In genomic region chr10:104802941-104803340, GRCh38 we compare ENCODE assay signal across 26 cellular contexts.
"Had no signal": no experiment of that assay in that cellular context is flagged by ENCODE, and none has a peak within 500 bp of the region (broad histone marks: within the 10 kb centered on the region; RNA-seq: fewer than 3 reads in every experiment).

No MANE protein-coding gene starts in this region.

- ATAC-seq: activated CD4-positive, alpha-beta T cell treated with anti-CD3 and anti-CD28 coated beads for 36 hours; activated CD8-positive, alpha-beta memory T cell treated with anti-CD3 and anti-CD28 coated beads, Interleukin-2, amount 10 ng/mL, durations not matched to agents 7 days and 5 days; activated CD8-positive, alpha-beta T cell treated with anti-CD3 and anti-CD28 coated beads, Interleukin-2, amount 10 ng/mL, durations not matched to agents 7 days and 5 days; esophagus mucosa had no signal

- H3K9me3 Mint-ChIP-seq: activated CD4-positive, alpha-beta T cell treated with anti-CD3 and anti-CD28 coated beads, Interleukin-2, amount 10 ng/mL, durations not matched to agents 24 days and 14 days; activated T-helper 1 cell treated with anti-CD3 and anti-CD28 coated beads, Interleukin-12 subunit alpha, Interleukin-12 subunit beta, Interleukin-2, Interleukin-4 antibody, amounts not matched to agents 30 ng/mL and 10 ng/mL and 1 ng/mL, durations not matched to agents 14 hours and 24 hours and 36 hours; dendritic cell treated with granulocyte-macrophage colony-stimulating factor and Interleukin-4, amounts not matched to agents 40 ng/mL and 50 ng/mL, for 4 days; endodermal cell had no signal

- H3K4me3 ChIP-seq: coronary artery, dorsolateral prefrontal cortex had no signal

- H3K27ac Mint-ChIP-seq: activated CD4-positive, alpha-beta memory T cell treated with anti-CD3 and anti-CD28 coated beads for 36 hours; activated CD4-positive, alpha-beta T cell treated with anti-CD3 and anti-CD28 coated beads for 36 hours; activated CD4-positive, alpha-beta T cell treated with anti-CD3 and anti-CD28 coated beads, Interleukin-2, amount 10 ng/mL, durations not matched to agents 24 days and 14 days; activated CD8-positive, alpha-beta memory T cell treated with anti-CD3 and anti-CD28 coated beads, Interleukin-2, amount 10 ng/mL, durations not matched to agents 7 days and 5 days; activated CD8-positive, alpha-beta T cell treated with anti-CD3 and anti-CD28 coated beads, Interleukin-2, amount 10 ng/mL, durations not matched to agents 7 days and 5 days; activated naive CD8-positive, alpha-beta T cell; activated T-helper 1 cell treated with anti-CD3 and anti-CD28 coated beads, Interleukin-12 subunit alpha, Interleukin-12 subunit beta, Interleukin-2, Interleukin-4 antibody, amounts not matched to agents 30 ng/mL and 10 ng/mL and 1 ng/mL, durations not matched to agents 14 hours and 24 hours and 36 hours; dendritic cell treated with granulocyte-macrophage colony-stimulating factor and Interleukin-4, amounts not matched to agents 40 ng/mL and 50 ng/mL, for 4 days; endodermal cell had no signal

- H3K36me3 Mint-ChIP-seq: activated CD4-positive, alpha-beta memory T cell treated with anti-CD3 and anti-CD28 coated beads for 36 hours; activated CD8-positive, alpha-beta memory T cell treated with anti-CD3 and anti-CD28 coated beads, Interleukin-2, amount 10 ng/mL, durations not matched to agents 7 days and 5 days; activated naive CD8-positive, alpha-beta T cell had no signal

- DNase-seq: activated CD4-positive, alpha-beta memory T cell treated with anti-CD3 and anti-CD28 coated beads for 36 hours; activated CD4-positive, alpha-beta T cell treated with anti-CD3 and anti-CD28 coated beads for 36 hours; activated CD4-positive, alpha-beta T cell treated with anti-CD3 and anti-CD28 coated beads, Interleukin-2, amount 10 ng/mL, durations not matched to agents 24 days and 14 days; activated CD4-positive, CD25-positive, alpha-beta regulatory T cell; activated CD4-positive, CD25-positive, alpha-beta regulatory T cell treated with anti-CD3 and anti-CD28 coated beads, Interleukin-2, amount 50 U/mL, for 72 hours; activated CD8-positive, alpha-beta memory T cell treated with anti-CD3 and anti-CD28 coated beads, Interleukin-2, amount 10 ng/mL, durations not matched to agents 7 days and 5 days; activated CD8-positive, alpha-beta memory T cell treated with anti-CD3 and anti-CD28 coated beads, Interleukin-2, amount 50 U/mL, for 4 hours; activated CD8-positive, alpha-beta T cell treated with anti-CD3 and anti-CD28 coated beads, Interleukin-2, amount 10 ng/mL, durations not matched to agents 7 days and 5 days; activated gamma-delta T cell; activated naive CD4-positive, alpha-beta T cell treated with anti-CD3 and anti-CD28 coated beads, Interleukin-2, amount 50 U/mL, for 16 hours; activated naive CD4-positive, alpha-beta T cell treated with Interleukin-2 at 50 U/mL for 16 hours; activated T-cell treated with anti-CD3 and anti-CD28 coated beads, Interleukin-2, amount 50 U/mL, for 1 hour; activated T-cell treated with anti-CD3 and anti-CD28 coated beads, Interleukin-2, amount 50 U/mL, for 48 hours; amniotic stem cell; anterior cingulate cortex; brain microvascular endothelial cell; dorsolateral prefrontal cortex; effector memory CD4-positive, alpha-beta T cell; endodermal cell; T-helper 2 cell had no signal

- H3K4me1 Mint-ChIP-seq: activated CD4-positive, alpha-beta T cell treated with anti-CD3 and anti-CD28 coated beads for 36 hours; activated CD4-positive, alpha-beta T cell treated with anti-CD3 and anti-CD28 coated beads, Interleukin-2, amount 10 ng/mL, durations not matched to agents 24 days and 14 days; activated CD8-positive, alpha-beta memory T cell treated with anti-CD3 and anti-CD28 coated beads, Interleukin-2, amount 10 ng/mL, durations not matched to agents 7 days and 5 days; central memory CD8-positive, alpha-beta T cell had no signal

- H3K27me3 Mint-ChIP-seq: activated CD4-positive, alpha-beta T cell treated with anti-CD3 and anti-CD28 coated beads for 36 hours; activated CD4-positive, alpha-beta T cell treated with anti-CD3 and anti-CD28 coated beads, Interleukin-2, amount 10 ng/mL, durations not matched to agents 24 days and 14 days; activated CD8-positive, alpha-beta memory T cell treated with anti-CD3 and anti-CD28 coated beads, Interleukin-2, amount 10 ng/mL, durations not matched to agents 7 days and 5 days; dendritic cell treated with granulocyte-macrophage colony-stimulating factor and Interleukin-4, amounts not matched to agents 40 ng/mL and 50 ng/mL, for 4 days had no signal

- H3K4me3 Mint-ChIP-seq: activated CD4-positive, alpha-beta memory T cell treated with anti-CD3 and anti-CD28 coated beads for 36 hours; activated CD4-positive, alpha-beta T cell treated with anti-CD3 and anti-CD28 coated beads for 36 hours; activated CD4-positive, alpha-beta T cell treated with anti-CD3 and anti-CD28 coated beads, Interleukin-2, amount 10 ng/mL, durations not matched to agents 24 days and 14 days; activated CD8-positive, alpha-beta memory T cell treated with anti-CD3 and anti-CD28 coated beads, Interleukin-2, amount 10 ng/mL, durations not matched to agents 7 days and 5 days; activated CD8-positive, alpha-beta T cell treated with anti-CD3 and anti-CD28 coated beads, Interleukin-2, amount 10 ng/mL, durations not matched to agents 7 days and 5 days; activated naive CD8-positive, alpha-beta T cell; activated T-helper 1 cell treated with anti-CD3 and anti-CD28 coated beads, Interleukin-12 subunit alpha, Interleukin-12 subunit beta, Interleukin-2, Interleukin-4 antibody, amounts not matched to agents 30 ng/mL and 10 ng/mL and 1 ng/mL, durations not matched to agents 14 hours and 24 hours and 36 hours; central memory CD8-positive, alpha-beta T cell; dendritic cell treated with granulocyte-macrophage colony-stimulating factor and Interleukin-4, amounts not matched to agents 40 ng/mL and 50 ng/mL, for 4 days; endodermal cell had no signal

- H3K36me3 ChIP-seq: brain microvascular endothelial cell had no signal

- H3K27me3 ChIP-seq: brain microvascular endothelial cell, dorsolateral prefrontal cortex had no signal
